12 cellular contexts compared by ENCODE assay signal in the genomic region with DNA sequence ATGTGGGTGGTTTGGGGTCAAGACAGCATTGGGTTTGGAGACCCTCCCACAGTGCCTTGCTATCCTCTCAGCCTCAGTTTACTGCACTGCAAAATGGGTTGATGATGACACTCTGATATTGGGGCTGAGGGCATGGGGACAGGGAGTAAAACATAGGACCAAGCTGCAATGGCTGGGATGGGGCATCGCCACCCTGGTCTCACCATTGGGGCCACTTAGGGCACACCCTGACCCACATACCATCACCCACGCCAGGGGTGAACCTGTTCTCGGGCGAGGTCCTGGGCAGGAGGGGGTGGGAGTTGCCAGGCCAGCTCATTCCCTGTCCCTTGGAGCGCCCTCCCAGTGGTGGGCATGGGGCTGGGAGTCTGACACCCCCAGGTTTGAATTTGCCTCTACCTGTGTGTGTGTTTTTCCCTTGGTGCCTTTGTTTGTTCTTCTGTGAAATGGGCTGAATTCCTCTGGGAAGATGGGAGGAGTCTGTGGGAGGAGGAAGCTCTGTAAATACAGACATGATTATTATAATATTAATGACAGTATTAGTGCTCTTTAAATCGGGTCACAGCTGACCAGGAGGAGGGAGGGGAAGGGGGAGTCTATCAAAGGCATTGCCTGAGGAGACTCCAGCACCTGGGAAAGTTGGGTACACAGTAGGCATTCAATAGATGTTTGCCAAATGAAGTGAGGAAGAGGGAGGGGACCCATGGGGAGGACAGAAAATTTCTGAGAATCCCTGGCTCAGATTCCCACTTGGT. TPM values are rescaled to one million over a fixed set of nuclear protein-coding genes. Genes with fewer than 3 reads are reported as not detected.
DNase-seq lines count a peak whose midpoint lies in the region; TF ChIP-seq lines count a peak whose summit lies in the region.
"Had no signal": no experiment of that assay in that cellular context is flagged by ENCODE, and none has a peak within 500 bp of the region (broad histone marks: within the 10 kb centered on the region; RNA-seq: fewer than 3 reads in every experiment).

No MANE protein-coding gene starts in this region.

- BruUV-seq in OCI-LY7 (replicated peaks; lab: Mats Ljungman, UMichigan): no TSS peak

- H3K9me3 ChIP-seq in OCI-LY7 (ENCODE audit: low read length) (no peaks in the 10 kb centered on the region), parathyroid adenoma (ENCODE audit: control insufficient read depth, low read length) (no peaks in the 10 kb centered on the region)
- H3K9me3 ChIP-seq: left ventricle myocardium inferior had no signal

- H3K27ac ChIP-seq in OCI-LY7 (ENCODE audit: low read depth, low read length, poor library complexity, severe bottlenecking) (peak overlapping the region; percentile 93), parathyroid adenoma (no peak overlapping the region)
- H3K27ac ChIP-seq: left ventricle myocardium inferior had no signal

- no peaks in the 10 kb centered on the region for H3K27me3 Mint-ChIP-seq in activated CD4-positive, alpha-beta T cell treated with anti-CD3 and anti-CD28 coated beads, Interleukin-2, amount 10 ng/mL, durations not matched to agents 7 days and 5 days
- H3K27me3 Mint-ChIP-seq in dendritic cell treated with granulocyte-macrophage colony-stimulating factor and Interleukin-4, amounts not matched to agents 40 ng/mL and 50 ng/mL, for 4 days: no peaks in the 10 kb centered on the region

- intact Hi-C loops in OCI-LY7 (cut with micrococcal nuclease; ENCODE audit: unreplicated experiment): no loop called here
- intact Hi-C loops in dendritic cell treated with granulocyte-macrophage colony-stimulating factor and Interleukin-4, amounts not matched to agents 40 ng/mL and 50 ng/mL, for 4 days (cut with micrococcal nuclease): no loop called here

- H3K4me2 ChIP-seq in OCI-LY7 (ENCODE audit: low read length) (peak overlapping the region; percentile 82), parathyroid adenoma (ENCODE audit: low read length) (no peak overlapping the region)

- DNase-seq in activated CD4-positive, alpha-beta T cell treated with anti-CD3 and anti-CD28 coated beads, Interleukin-2, amount 10 ng/mL, durations not matched to agents 7 days and 5 days: no peak
- DNase-seq in activated CD4-positive, alpha-beta T cell treated with anti-CD3 and anti-CD28 coated beads for 1 hour: no peak
- DNase-seq in OCI-LY7 (ENCODE audit: low spot score): no peak
- DNase-seq in ureter (ENCODE audit: low spot score): no peak
- no peak for DNase-seq in effector CD4-positive, alpha-beta T cell
- no peak for DNase-seq in NOMO-1 (lab: John Stamatoyannopoulos, UW; ENCODE audit: unreplicated experiment in 2 of 2)
- DNase-seq: DMS53, GOT3, left ventricle myocardium inferior, small intestine had no signal

- no peaks in the 10 kb centered on the region for H3K9me3 Mint-ChIP-seq in activated CD4-positive, alpha-beta T cell treated with anti-CD3 and anti-CD28 coated beads, Interleukin-2, amount 10 ng/mL, durations not matched to agents 7 days and 5 days
- no peaks in the 10 kb centered on the region for H3K9me3 Mint-ChIP-seq in dendritic cell treated with granulocyte-macrophage colony-stimulating factor and Interleukin-4, amounts not matched to agents 40 ng/mL and 50 ng/mL, for 4 days

- H3K4me1 ChIP-seq in OCI-LY7 (ENCODE audit: insufficient read depth, low read length, poor library complexity, severe bottlenecking) (peaks cover 63% of the 10 kb centered on the region), parathyroid adenoma (peaks cover 4% of the 10 kb centered on the region)

- H3K9ac ChIP-seq in parathyroid adenoma: no peak overlapping the region

- H2AFZ ChIP-seq in OCI-LY7 (ENCODE audit: low read length): no peak overlapping the region
- H2AFZ ChIP-seq in parathyroid adenoma: peak overlapping the region; percentile 53

- CTCF ChIA-PET in activated CD4-positive, alpha-beta T cell treated with anti-CD3 and anti-CD28 coated beads, Interleukin-2, amount 10 ng/mL, durations not matched to agents 7 days and 5 days (lab: Charles Lee): interaction anchor here (0.5 to 2.8 kb wide), 6 partner anchors 9 to 417 kb away, joined by 3 to 9 read pairs (median 3); a partner anchor contains a TSS
- CTCF ChIA-PET in OCI-LY7 (lab: Charles Lee; ENCODE audit: unreplicated experiment): no interaction called here

- peak overlapping the region; percentile 95 for H3K4me3 Mint-ChIP-seq in activated CD4-positive, alpha-beta T cell treated with anti-CD3 and anti-CD28 coated beads, Interleukin-2, amount 10 ng/mL, durations not matched to agents 7 days and 5 days
- peak overlapping the region; percentile 89 for H3K4me3 Mint-ChIP-seq in dendritic cell treated with granulocyte-macrophage colony-stimulating factor and Interleukin-4, amounts not matched to agents 40 ng/mL and 50 ng/mL, for 4 days

- peaks cover 9% of the 10 kb centered on the region for H3K36me3 Mint-ChIP-seq in activated CD4-positive, alpha-beta T cell treated with anti-CD3 and anti-CD28 coated beads, Interleukin-2, amount 10 ng/mL, durations not matched to agents 7 days and 5 days (ENCODE audit: low read depth)
- H3K36me3 Mint-ChIP-seq in dendritic cell treated with granulocyte-macrophage colony-stimulating factor and Interleukin-4, amounts not matched to agents 40 ng/mL and 50 ng/mL, for 4 days (ENCODE audit: low read depth): peaks cover 24% of the 10 kb centered on the region

- H3K79me2 ChIP-seq in OCI-LY7 (ENCODE audit: insufficient read depth, low read depth, low read length) (peaks cover 53% of the 10 kb centered on the region), parathyroid adenoma (no peaks in the 10 kb centered on the region)

- peak overlapping the region; percentile 74 for H3K4me3 ChIP-seq in OCI-LY7 (ENCODE audit: low read depth, low read length, poor library complexity, severe bottlenecking)
- no peak overlapping the region for H3K4me3 ChIP-seq in parathyroid adenoma (ENCODE audit: low read depth, low read length)
- H3K4me3 ChIP-seq: left ventricle myocardium inferior had no signal

- H3K27ac Mint-ChIP-seq in activated CD4-positive, alpha-beta T cell treated with anti-CD3 and anti-CD28 coated beads, Interleukin-2, amount 10 ng/mL, durations not matched to agents 7 days and 5 days: peak overlapping the region; percentile 94
- H3K27ac Mint-ChIP-seq in dendritic cell treated with granulocyte-macrophage colony-stimulating factor and Interleukin-4, amounts not matched to agents 40 ng/mL and 50 ng/mL, for 4 days: peak overlapping the region; percentile 92

- H3K36me3 ChIP-seq in OCI-LY7 (ENCODE audit: insufficient read depth, low read length) (peaks cover 11% of the 10 kb centered on the region), parathyroid adenoma (ENCODE audit: control insufficient read depth, insufficient read depth, low read length) (no peaks in the 10 kb centered on the region)
- H3K36me3 ChIP-seq: left ventricle myocardium inferior had no signal

- H3K4me1 Mint-ChIP-seq in activated CD4-positive, alpha-beta T cell treated with anti-CD3 and anti-CD28 coated beads, Interleukin-2, amount 10 ng/mL, durations not matched to agents 7 days and 5 days: peaks cover 59% of the 10 kb centered on the region
- peaks cover 75% of the 10 kb centered on the region for H3K4me1 Mint-ChIP-seq in dendritic cell treated with granulocyte-macrophage colony-stimulating factor and Interleukin-4, amounts not matched to agents 40 ng/mL and 50 ng/mL, for 4 days (ENCODE audit: low read depth)

- POLR2A ChIA-PET in activated CD4-positive, alpha-beta T cell treated with anti-CD3 and anti-CD28 coated beads, Interleukin-2, amount 10 ng/mL, durations not matched to agents 7 days and 5 days (lab: Charles Lee): no interaction called here
- POLR2A ChIA-PET in OCI-LY7 (lab: Charles Lee): interaction anchor here (0.6 to 2.4 kb wide), 5 partner anchors 11 to 229 kb away, joined by 3 to 8 read pairs (median 4); a partner anchor contains a TSS

- H3K27me3 ChIP-seq in parathyroid adenoma (ENCODE audit: control insufficient read depth, insufficient read depth, low read length): no peaks in the 10 kb centered on the region

- TF ChIP-seq CTCF in OCI-LY7 (conservative IDR thresholded peaks at IDR 0.05; ENCODE audit: low read length) (no peak), parathyroid adenoma (IDR thresholded peaks at IDR 0.05) (no peak)

- no peaks in the 10 kb centered on the region for H4K20me1 ChIP-seq in OCI-LY7 (ENCODE audit: insufficient read depth, low read length)

- H3K9me2 ChIP-seq in OCI-LY7 (ENCODE audit: insufficient read depth, low read length): no peaks in the 10 kb centered on the region

RNA-seq across cellular contexts. Expression of a gene that starts 2.2 kb away (rescaled TPM):
- 10 to 100 TPM; 76.3 to 84.1 TPM for total RNA-seq in activated CD4-positive, alpha-beta T cell treated with anti-CD3 and anti-CD28 coated beads, Interleukin-2, amount 10 ng/mL, durations not matched to agents 7 days and 5 days
- total RNA-seq in OCI-LY7 (2014; rRNA removed; shearing (Covaris generic)): 80.6 and 85.6 TPM in 2 replicates
- total RNA-seq in OCI-LY7 (2022): 107 and 115 TPM in 2 replicates
- total RNA-seq in ureter: 4.8 TPM

RNA-seq across cellular contexts. Expression of a gene that starts 29.8 kb away (rescaled TPM):
- 10 to 100 TPM; 75.3 to 75.7 TPM for total RNA-seq in activated CD4-positive, alpha-beta T cell treated with anti-CD3 and anti-CD28 coated beads, Interleukin-2, amount 10 ng/mL, durations not matched to agents 7 days and 5 days
- 11.5 and 31.6 TPM in 2 replicates for total RNA-seq in OCI-LY7 (2014; rRNA removed; shearing (Covaris generic))
- total RNA-seq in OCI-LY7 (2022): 53.1 and 61.1 TPM in 2 replicates
- 61.6 TPM for total RNA-seq in ureter

RNA-seq across cellular contexts. Expression of a gene that starts 45.9 kb away (rescaled TPM):
- total RNA-seq in activated CD4-positive, alpha-beta T cell treated with anti-CD3 and anti-CD28 coated beads, Interleukin-2, amount 10 ng/mL, durations not matched to agents 7 days and 5 days: under 1 TPM; 0.35 to 0.81 TPM
- total RNA-seq in OCI-LY7 (2014; rRNA removed; shearing (Covaris generic)): not detected in 2 replicates
- total RNA-seq in OCI-LY7 (2022): not detected in 2 replicates
- total RNA-seq in ureter: 88.2 TPM
- total RNA-seq: left ventricle myocardium inferior had no signal

Comparison
In these comparisons a context has a peak if more than half of its experiments do, and no peak if none do; other contexts are left out.
1. RNA of a gene that starts 2.2 kb away (total RNA-seq): 80.6 to 115 TPM in OCI-LY7 and 76.3 to 84.1 TPM in activated CD4-positive, alpha-beta T cell treated with anti-CD3 and anti-CD28 coated beads, Interleukin-2, amount 10 ng/mL, durations not matched to agents 7 days and 5 days; 4.8 TPM in ureter (single experiment); every median in the first group is over 10 times any median in the second.
2. RNA of a gene that starts 45.9 kb away (total RNA-seq): 88.2 TPM in ureter (single experiment); 0.35 to 0.81 TPM in activated CD4-positive, alpha-beta T cell treated with anti-CD3 and anti-CD28 coated beads, Interleukin-2, amount 10 ng/mL, durations not matched to agents 7 days and 5 days and not detected in OCI-LY7; every median in the first group is over 10 times any median in the second.